Comparison of ENCODE assay signal across 3 cellular contexts in genomic region chr1:161513448-161513780, GRCh38. TPM values are rescaled to one million over a fixed set of nuclear protein-coding genes. Genes with fewer than 3 reads are reported as not detected.
"Had no signal": no experiment of that assay in that cellular context is flagged by ENCODE, and none has a peak within 500 bp of the region (broad histone marks: within the 10 kb centered on the region; RNA-seq: fewer than 3 reads in every experiment).

No MANE protein-coding gene starts in this region.

RNA-seq across cellular contexts. Expression of gene FCGR2A, which starts 8.2 kb away (rescaled TPM):
- polyA plus RNA-seq: neural cell had no signal

RNA-seq across cellular contexts. Expression of gene FCGR3A, which starts 36.2 kb away (rescaled TPM):
- total RNA-seq: renal cortical epithelial cell, SK-MEL-5 had no signal
- polyA plus RNA-seq: neural cell had no signal
